ENCODE assay signal across 8 cellular contexts in genomic region chr21:42164064-42164789, GRCh38. TPM values are rescaled to one million over a fixed set of nuclear protein-coding genes. Genes with fewer than 3 reads are reported as not detected.
DNase-seq lines count a peak whose midpoint lies in the region; ATAC-seq and TF ChIP-seq lines count a peak whose summit lies in the region.

No MANE protein-coding gene starts in this region.

- no peaks in the 10 kb centered on the region for H4K20me1 ChIP-seq in osteoblast (ENCODE audit: insufficient read depth, low read length)

- H2AFZ ChIP-seq in osteoblast (ENCODE audit: low read length): no peak overlapping the region

- TF ChIP-seq CTCF in fibroblast of villous mesenchyme (IDR thresholded peaks at IDR 0.05; ENCODE audit: insufficient read depth, low read depth, low read length) (peak; percentile 50), osteoblast (IDR thresholded peaks at IDR 0.05; ENCODE audit: extremely low read depth, low read depth, low read length) (peak; percentile 23)

- H3K4me3 ChIP-seq in fibroblast of villous mesenchyme (ENCODE audit: low read depth, low read length) (no peak overlapping the region), osteoblast (ENCODE audit: insufficient read depth, low read length) (no peak overlapping the region)

- no peaks in the 10 kb centered on the region for H3K36me3 ChIP-seq in osteoblast (ENCODE audit: insufficient read depth, low read length)

- ATAC-seq in GM18502 (IDR thresholded peaks at IDR 0.05; ENCODE audit: poor library complexity, unreplicated experiment) (no peak), GM21723 (IDR thresholded peaks at IDR 0.05; ENCODE audit: unreplicated experiment) (no peak)

- no peak overlapping the region for H3K4me2 ChIP-seq in osteoblast (ENCODE audit: insufficient read depth, low read length)

- no peak overlapping the region for H3K27ac ChIP-seq in osteoblast (ENCODE audit: low read depth, low read length)

- H3K79me2 ChIP-seq in osteoblast (ENCODE audit: insufficient read depth, low read length): no peaks in the 10 kb centered on the region

- H3K4me1 ChIP-seq in osteoblast (ENCODE audit: insufficient read depth, low read length): no peaks in the 10 kb centered on the region

- H3K27me3 ChIP-seq in osteoblast (ENCODE audit: insufficient read depth, low read length): no peaks in the 10 kb centered on the region

- no peaks in the 10 kb centered on the region for H3K9me3 ChIP-seq in osteoblast (ENCODE audit: low read depth, low read length)

- DNase-seq in NCI-H2029 (lab: John Stamatoyannopoulos, UW): peak; percentile 36
- no peak for DNase-seq in NCI-H2029 treated with DMSO at 0.1 percent for 48 hours (lab: John Stamatoyannopoulos, UW)
- DNase-seq in NCI-H146 treated with DMSO at 0.1 percent for 48 hours (lab: John Stamatoyannopoulos, UW; ENCODE audit: unreplicated experiment): peak; percentile 8
- DNase-seq in activated T-cell treated with anti-CD3 and anti-CD28 coated beads for 1 hour (ENCODE audit: low read depth): peak; percentile 33
- no peak for DNase-seq in fibroblast of villous mesenchyme (ENCODE audit: low read depth)
- no peak for DNase-seq in osteoblast (ENCODE audit: insufficient read length, low spot score, missing footprints)

RNA-seq across cellular contexts. Expression of gene ABCG1, which starts 54.7 kb away (rescaled TPM):
- total RNA-seq in fibroblast of villous mesenchyme (0.43 and 0.97 TPM in 2 replicates), osteoblast (under 0.01 and 0.72 TPM in 2 replicates)

Comparison
In these comparisons a context has a peak if more than half of its experiments do, and no peak if none do; other contexts are left out.
1. DNase-seq: peak in NCI-H2029 (single experiment), NCI-H146 treated with DMSO at 0.1 percent for 48 hours (single experiment) and activated T-cell treated with anti-CD3 and anti-CD28 coated beads for 1 hour (single experiment); none in NCI-H2029 treated with DMSO at 0.1 percent for 48 hours (single experiment), fibroblast of villous mesenchyme (single experiment) and osteoblast (single experiment).